33 cellular contexts compared by ENCODE assay signal in genomic region chr11:93143186-93143585, GRCh38. TPM values are rescaled to one million over a fixed set of nuclear protein-coding genes. Genes with fewer than 3 reads are reported as not detected.
DNase-seq lines count a peak whose midpoint lies in the region; ATAC-seq and TF ChIP-seq lines count a peak whose summit lies in the region.
"Had no signal": no experiment of that assay in that cellular context is flagged by ENCODE, and none has a peak within 500 bp of the region (broad histone marks: within the 10 kb centered on the region; RNA-seq: fewer than 3 reads in every experiment).

No MANE protein-coding gene starts in this region.

- intact Hi-C loops in activated CD4-positive, alpha-beta memory T cell treated with anti-CD3 and anti-CD28 coated beads for 36 hours (cut with micrococcal nuclease): no loop called here
- intact Hi-C loops in heart right ventricle (cut with DNase I): no loop called here

- H3K4me3 Mint-ChIP-seq in activated CD4-positive, alpha-beta memory T cell treated with anti-CD3 and anti-CD28 coated beads, Interleukin-2, amount 10 ng/mL, durations not matched to agents 7 days and 5 days: no peak overlapping the region
- H3K4me3 Mint-ChIP-seq in activated CD4-positive, alpha-beta memory T cell treated with anti-CD3 and anti-CD28 coated beads for 36 hours: no peak overlapping the region
- H3K4me3 Mint-ChIP-seq in T-helper 2 cell treated with Interferon-gamma antibody and Interleukin-4, amounts not matched to agents 5 μg/mL and 100 μg/mL, for 36 hours: peak overlapping the region; percentile 40
- no peak overlapping the region for H3K4me3 Mint-ChIP-seq in activated T-helper 17 cell treated with anti-CD3 and anti-CD28 coated beads, Interleukin-2, amount 50 U/mL, for 72 hours
- H3K4me3 Mint-ChIP-seq: CD4-positive, alpha-beta memory T cell; effector memory CD8-positive, alpha-beta T cell; memory B cell had no signal

- no peaks in the 10 kb centered on the region for H3K27me3 Mint-ChIP-seq in activated CD4-positive, alpha-beta memory T cell treated with anti-CD3 and anti-CD28 coated beads, Interleukin-2, amount 10 ng/mL, durations not matched to agents 7 days and 5 days
- no peaks in the 10 kb centered on the region for H3K27me3 Mint-ChIP-seq in activated CD4-positive, alpha-beta memory T cell treated with anti-CD3 and anti-CD28 coated beads for 36 hours
- no peaks in the 10 kb centered on the region for H3K27me3 Mint-ChIP-seq in T-helper 2 cell treated with Interferon-gamma antibody and Interleukin-4, amounts not matched to agents 5 μg/mL and 100 μg/mL, for 36 hours (ENCODE audit: low read depth)
- H3K27me3 Mint-ChIP-seq in activated T-helper 17 cell treated with anti-CD3 and anti-CD28 coated beads, Interleukin-2, amount 50 U/mL, for 72 hours: no peaks in the 10 kb centered on the region
- H3K27me3 Mint-ChIP-seq: CD4-positive, alpha-beta memory T cell; effector memory CD8-positive, alpha-beta T cell; memory B cell had no signal

- H3K4me1 Mint-ChIP-seq in activated CD4-positive, alpha-beta memory T cell treated with anti-CD3 and anti-CD28 coated beads, Interleukin-2, amount 10 ng/mL, durations not matched to agents 7 days and 5 days: peaks cover 10% of the 10 kb centered on the region
- H3K4me1 Mint-ChIP-seq in activated CD4-positive, alpha-beta memory T cell treated with anti-CD3 and anti-CD28 coated beads for 36 hours (ENCODE audit: low read depth): no peaks in the 10 kb centered on the region
- H3K4me1 Mint-ChIP-seq in T-helper 2 cell treated with Interferon-gamma antibody and Interleukin-4, amounts not matched to agents 5 μg/mL and 100 μg/mL, for 36 hours (ENCODE audit: low read depth): peaks cover 9% of the 10 kb centered on the region
- no peaks in the 10 kb centered on the region for H3K4me1 Mint-ChIP-seq in activated T-helper 17 cell treated with anti-CD3 and anti-CD28 coated beads, Interleukin-2, amount 50 U/mL, for 72 hours
- H3K4me1 Mint-ChIP-seq: CD4-positive, alpha-beta memory T cell; memory B cell had no signal

- peaks cover 4% of the 10 kb centered on the region for H3K4me1 ChIP-seq in fibroblast of lung (ENCODE audit: control insufficient read depth, extremely low read depth, insufficient read depth, low read length)
- no peaks in the 10 kb centered on the region for H3K4me1 ChIP-seq in heart right ventricle
- H3K4me1 ChIP-seq: adrenal gland, breast epithelium, prostate gland, sigmoid colon had no signal

- H3K36me3 ChIP-seq in fibroblast of lung (ENCODE audit: control insufficient read depth, insufficient read depth, low read length): no peaks in the 10 kb centered on the region
- H3K36me3 ChIP-seq in heart right ventricle: peaks cover 0 to 15% (median 0%) of the 10 kb centered on the region in 9 donors
- H3K36me3 ChIP-seq: adrenal gland, breast epithelium, prostate gland, thoracic aorta had no signal

- ATAC-seq in HG03108 (IDR thresholded peaks at IDR 0.05; ENCODE audit: unreplicated experiment): no peak
- ATAC-seq in heart right ventricle: no peak
- no peak for ATAC-seq in activated T-helper 17 cell treated with anti-CD3 and anti-CD28 coated beads, Interleukin-2, amount 50 U/mL, for 72 hours (replicated peaks)
- ATAC-seq: effector memory CD8-positive, alpha-beta T cell; gastroesophageal sphincter; left lobe of liver; Right ventricle myocardium inferior had no signal

- H2AFZ ChIP-seq in fibroblast of lung (ENCODE audit: low read length): no peak overlapping the region
- H2AFZ ChIP-seq: PC-9 had no signal

- no peaks in the 10 kb centered on the region for H4K20me1 ChIP-seq in fibroblast of lung (ENCODE audit: control insufficient read depth, extremely low read depth, insufficient read depth, low read length)

- H3K27ac Mint-ChIP-seq in activated CD4-positive, alpha-beta memory T cell treated with anti-CD3 and anti-CD28 coated beads, Interleukin-2, amount 10 ng/mL, durations not matched to agents 7 days and 5 days: peak overlapping the region; percentile 23
- H3K27ac Mint-ChIP-seq in activated CD4-positive, alpha-beta memory T cell treated with anti-CD3 and anti-CD28 coated beads for 36 hours: no peak overlapping the region
- peak overlapping the region; percentile 39 for H3K27ac Mint-ChIP-seq in T-helper 2 cell treated with Interferon-gamma antibody and Interleukin-4, amounts not matched to agents 5 μg/mL and 100 μg/mL, for 36 hours
- no peak overlapping the region for H3K27ac Mint-ChIP-seq in activated T-helper 17 cell treated with anti-CD3 and anti-CD28 coated beads, Interleukin-2, amount 50 U/mL, for 72 hours
- H3K27ac Mint-ChIP-seq: effector memory CD8-positive, alpha-beta T cell; memory B cell had no signal

- no peak for DNase-seq in activated CD4-positive, alpha-beta memory T cell treated with anti-CD3 and anti-CD28 coated beads, Interleukin-2, amount 10 ng/mL, durations not matched to agents 7 days and 5 days
- DNase-seq in activated CD4-positive, alpha-beta memory T cell treated with anti-CD3 and anti-CD28 coated beads for 36 hours: no peak
- DNase-seq in T-helper 2 cell treated with Interferon-gamma antibody and Interleukin-4, amounts not matched to agents 5 μg/mL and 100 μg/mL, for 36 hours (ENCODE audit: low spot score): no peak
- peak; percentile 66 to 74 for DNase-seq in fibroblast of lung (ENCODE audit: low read depth in 2 of 2)
- DNase-seq in germinal center (ENCODE audit: low spot score): no peak
- DNase-seq in heart right ventricle: no peak
- DNase-seq: activated CD4-positive, alpha-beta T cell treated with anti-CD3 and anti-CD28 coated beads for 4 hours; activated naive CD4-positive, alpha-beta T cell treated with Interleukin-2 at 50 U/mL for 16 hours; activated T-cell treated with anti-CD3 and anti-CD28 coated beads, Interleukin-2, amount 50 U/mL, for 48 hours; adrenal gland; AML-193; CD4-positive, alpha-beta memory T cell; cortex of kidney; effector memory CD8-positive, alpha-beta T cell; erythroblast; Karpas-422; NCI-H1694 treated with DMSO at 0.1 percent for 48 hours; NCI-H2171 treated with DMSO at 0.1 percent for 48 hours; NCI-H510A treated with DMSO at 0.1 percent for 48 hours; PC-9; sigmoid colon; stimulated activated CD4-positive, alpha-beta T cell treated with anti-CD3 and anti-CD28 coated beads, Interleukin-15, amount 100 ng/mL, for 24 hours; stimulated activated naive CD4-positive, alpha-beta T cell treated with Interleukin-2 at 50 U/mL for 16 hours had no signal

- no peaks in the 10 kb centered on the region for H3K79me2 ChIP-seq in fibroblast of lung (ENCODE audit: control insufficient read depth, insufficient read depth, low read length)

- H3K27ac ChIP-seq in fibroblast of lung (ENCODE audit: insufficient read depth, low read length) (no peak overlapping the region), heart right ventricle (no peak overlapping the region)
- H3K27ac ChIP-seq: 22Rv1, adrenal gland, breast epithelium, gastroesophageal sphincter, PC-9, prostate gland, sigmoid colon, thoracic aorta had no signal

- CTCF ChIA-PET in activated CD4-positive, alpha-beta memory T cell treated with anti-CD3 and anti-CD28 coated beads, Interleukin-2, amount 10 ng/mL, durations not matched to agents 7 days and 5 days (lab: Charles Lee): no interaction called here
- CTCF ChIA-PET in activated CD4-positive, alpha-beta memory T cell treated with anti-CD3 and anti-CD28 coated beads for 36 hours (lab: Charles Lee): no interaction called here

- no peak overlapping the region for H3K4me2 ChIP-seq in fibroblast of lung (ENCODE audit: extremely low read depth, insufficient read depth, low read length)
- H3K4me2 ChIP-seq: PC-9 had no signal

- POLR2A ChIA-PET in activated CD4-positive, alpha-beta memory T cell treated with anti-CD3 and anti-CD28 coated beads, Interleukin-2, amount 10 ng/mL, durations not matched to agents 7 days and 5 days (lab: Charles Lee): no interaction called here
- POLR2A ChIA-PET in activated CD4-positive, alpha-beta memory T cell treated with anti-CD3 and anti-CD28 coated beads for 36 hours (lab: Charles Lee): no interaction called here

- H3K27me3 ChIP-seq in fibroblast of lung (ENCODE audit: control insufficient read depth, insufficient read depth, low read length) (no peaks in the 10 kb centered on the region), heart right ventricle (no peaks in the 10 kb centered on the region)
- H3K27me3 ChIP-seq: adrenal gland, breast epithelium, gastroesophageal sphincter, sigmoid colon had no signal

- no peak overlapping the region for H3K4me3 ChIP-seq in fibroblast of lung (replicated peaks in 1 of 4; ENCODE audit: control extremely low read depth in 1 of 4, insufficient read depth in 1 of 4, low read depth in 3 of 4, low read length in 4 of 4)
- H3K4me3 ChIP-seq in heart right ventricle: no peak overlapping the region
- H3K4me3 ChIP-seq: adrenal gland, breast epithelium, gastroesophageal sphincter, PC-9, prostate gland, sigmoid colon, thoracic aorta had no signal

- no peak overlapping the region for H3K9ac ChIP-seq in fibroblast of lung (ENCODE audit: insufficient read depth, low read length)

- H3K36me3 Mint-ChIP-seq in activated CD4-positive, alpha-beta memory T cell treated with anti-CD3 and anti-CD28 coated beads, Interleukin-2, amount 10 ng/mL, durations not matched to agents 7 days and 5 days (ENCODE audit: low read depth): no peaks in the 10 kb centered on the region
- peaks cover 4% of the 10 kb centered on the region for H3K36me3 Mint-ChIP-seq in activated CD4-positive, alpha-beta memory T cell treated with anti-CD3 and anti-CD28 coated beads for 36 hours
- H3K36me3 Mint-ChIP-seq in T-helper 2 cell treated with Interferon-gamma antibody and Interleukin-4, amounts not matched to agents 5 μg/mL and 100 μg/mL, for 36 hours (ENCODE audit: low read depth): no peaks in the 10 kb centered on the region
- H3K36me3 Mint-ChIP-seq in activated T-helper 17 cell treated with anti-CD3 and anti-CD28 coated beads, Interleukin-2, amount 50 U/mL, for 72 hours (ENCODE audit: low read depth): peaks cover 11% of the 10 kb centered on the region

- H3K9me3 Mint-ChIP-seq in activated CD4-positive, alpha-beta memory T cell treated with anti-CD3 and anti-CD28 coated beads, Interleukin-2, amount 10 ng/mL, durations not matched to agents 7 days and 5 days: no peaks in the 10 kb centered on the region
- no peaks in the 10 kb centered on the region for H3K9me3 Mint-ChIP-seq in activated CD4-positive, alpha-beta memory T cell treated with anti-CD3 and anti-CD28 coated beads for 36 hours
- H3K9me3 Mint-ChIP-seq in T-helper 2 cell treated with Interferon-gamma antibody and Interleukin-4, amounts not matched to agents 5 μg/mL and 100 μg/mL, for 36 hours: no peaks in the 10 kb centered on the region
- no peaks in the 10 kb centered on the region for H3K9me3 Mint-ChIP-seq in activated T-helper 17 cell treated with anti-CD3 and anti-CD28 coated beads, Interleukin-2, amount 50 U/mL, for 72 hours
- H3K9me3 Mint-ChIP-seq: effector memory CD8-positive, alpha-beta T cell had no signal

- TF ChIP-seq CTCF in fibroblast of lung (conservative IDR thresholded peaks at IDR 0.05 in 1 of 2, IDR thresholded peaks at IDR 0.05 in 1 of 2; ENCODE audit: low read depth in 1 of 2, low read length in 2 of 2): no peak
- TF ChIP-seq CTCF in heart right ventricle (IDR thresholded peaks at IDR 0.05): no peak

- no peaks in the 10 kb centered on the region for H3K9me3 ChIP-seq in fibroblast of lung (ENCODE audit: control insufficient read depth, insufficient read depth, low read depth, low read length)
- H3K9me3 ChIP-seq in heart right ventricle: no peaks in the 10 kb centered on the region
- H3K9me3 ChIP-seq: adrenal gland, breast epithelium, gastroesophageal sphincter, prostate gland, sigmoid colon, thoracic aorta had no signal

RNA-seq across cellular contexts. Expression of gene SLC36A4, which starts 54.6 kb away (rescaled TPM):
- 10 to 100 TPM; 10.7 to 13.5 TPM for total RNA-seq in activated CD4-positive, alpha-beta memory T cell treated with anti-CD3 and anti-CD28 coated beads, Interleukin-2, amount 10 ng/mL, durations not matched to agents 7 days and 5 days
- total RNA-seq in activated CD4-positive, alpha-beta memory T cell treated with anti-CD3 and anti-CD28 coated beads for 36 hours: 10 to 100 TPM; 13.9 to 14.0 TPM
- 5.9 and 7.3 TPM in 2 replicates for total RNA-seq in fibroblast of lung
- 17.8 and 22.7 TPM in 2 replicates for polyA plus RNA-seq in fibroblast of lung
- 13.2 and 13.4 TPM in 2 replicates for polyA plus RNA-seq in fibroblast of lung (2012)
- 2.1 and 6.0 TPM in 2 replicates for polyA minus RNA-seq in fibroblast of lung (ENCODE audit: low replicate concordance)
- total RNA-seq in heart right ventricle: 10 to 100 TPM in 2 of 10 donors, 1 to 10 TPM in 8; 3.1 to 11.4 (median 7.1) TPM
- polyA plus RNA-seq in heart right ventricle: 10 to 100 TPM in 1 of 2 donors, 1 to 10 TPM in 1; 3.4 to 10.6 TPM
- total RNA-seq in activated T-helper 17 cell treated with anti-CD3 and anti-CD28 coated beads, Interleukin-2, amount 50 U/mL, for 72 hours: 10 to 100 TPM; 24.1 to 27.0 TPM

Comparison
In these comparisons a context has a peak if more than half of its experiments do, and no peak if none do; other contexts are left out.
1. H3K27ac Mint-ChIP-seq: peak in activated CD4-positive, alpha-beta memory T cell treated with anti-CD3 and anti-CD28 coated beads, Interleukin-2, amount 10 ng/mL, durations not matched to agents 7 days and 5 days (single experiment) and T-helper 2 cell treated with Interferon-gamma antibody and Interleukin-4, amounts not matched to agents 5 μg/mL and 100 μg/mL, for 36 hours (single experiment); none in activated CD4-positive, alpha-beta memory T cell treated with anti-CD3 and anti-CD28 coated beads for 36 hours (single experiment) and activated T-helper 17 cell treated with anti-CD3 and anti-CD28 coated beads, Interleukin-2, amount 50 U/mL, for 72 hours (single experiment).
2. DNase-seq: peak in fibroblast of lung (2 of 2); none in activated CD4-positive, alpha-beta memory T cell treated with anti-CD3 and anti-CD28 coated beads, Interleukin-2, amount 10 ng/mL, durations not matched to agents 7 days and 5 days (single experiment), activated CD4-positive, alpha-beta memory T cell treated with anti-CD3 and anti-CD28 coated beads for 36 hours (single experiment), T-helper 2 cell treated with Interferon-gamma antibody and Interleukin-4, amounts not matched to agents 5 μg/mL and 100 μg/mL, for 36 hours (single experiment), germinal center (single experiment) and heart right ventricle (0 of 2).